Comparison of ENCODE assay signal across 1 cellular context in the genomic region with DNA sequence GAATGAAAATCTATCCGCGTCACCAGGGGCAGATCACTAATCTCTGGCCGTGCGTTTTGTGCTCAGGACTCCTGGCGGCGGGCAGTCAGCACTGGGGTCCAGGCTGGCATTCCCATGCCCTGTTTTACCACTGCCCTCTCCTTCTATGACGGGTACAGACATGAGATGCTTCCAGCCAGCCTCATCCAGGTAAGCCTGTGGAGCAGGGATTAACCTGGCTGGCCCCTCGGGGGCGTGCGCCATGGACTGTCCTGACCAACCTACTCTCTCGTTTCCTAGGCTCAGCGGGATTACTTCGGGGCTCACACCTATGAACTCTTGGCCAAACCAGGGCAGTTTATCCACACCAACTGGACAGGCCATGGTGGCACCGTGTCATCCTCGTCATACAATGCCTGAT.
TF ChIP-seq lines count a peak whose summit lies in the region.

No MANE protein-coding gene starts in this region.

TF ChIP-seq in K562, 482 proteins besides CTCF, POLR2A, EP300 and RAD21:
- TF ChIP-seq KLF13 (tag; IDR thresholded peaks at IDR 0.05; ENCODE audit: borderline replicate concordance, low read depth) (no peak), POLR2G (IDR thresholded peaks at IDR 0.05; ENCODE audit: low read depth, low read length) (0 out of 2 replicates have a peak, but pooled peaks have one; percentile 39), KAT8 (IDR thresholded peaks at IDR 0.05; ENCODE audit: low read depth) (no peak), ZBTB7A (IDR thresholded peaks at IDR 0.05; ENCODE audit: borderline replicate concordance, control insufficient read depth, low read depth, low read length) (no peak), BRF1 (IDR thresholded peaks at IDR 0.05; ENCODE audit: borderline replicate concordance, extremely low read depth, insufficient read length) (no peak), PCBP1 (IDR thresholded peaks at IDR 0.05; ENCODE audit: low read depth, low read length, poor library complexity, severe bottlenecking) (no peak), RBM17 (IDR thresholded peaks at IDR 0.05; ENCODE audit: borderline replicate concordance, low read depth, low read length) (no peak), ZNF561 (CRISPR knock-in tag; conservative IDR thresholded peaks at IDR 0.05) (no peak), RBFOX2 (IDR thresholded peaks at IDR 0.05; ENCODE audit: low read depth, low read length) (peak; percentile 41; the same call in 1 of the 2 replicates), ATF7 (IDR thresholded peaks at IDR 0.05) (no peak)
- TF ChIP-seq, protein P1, sequence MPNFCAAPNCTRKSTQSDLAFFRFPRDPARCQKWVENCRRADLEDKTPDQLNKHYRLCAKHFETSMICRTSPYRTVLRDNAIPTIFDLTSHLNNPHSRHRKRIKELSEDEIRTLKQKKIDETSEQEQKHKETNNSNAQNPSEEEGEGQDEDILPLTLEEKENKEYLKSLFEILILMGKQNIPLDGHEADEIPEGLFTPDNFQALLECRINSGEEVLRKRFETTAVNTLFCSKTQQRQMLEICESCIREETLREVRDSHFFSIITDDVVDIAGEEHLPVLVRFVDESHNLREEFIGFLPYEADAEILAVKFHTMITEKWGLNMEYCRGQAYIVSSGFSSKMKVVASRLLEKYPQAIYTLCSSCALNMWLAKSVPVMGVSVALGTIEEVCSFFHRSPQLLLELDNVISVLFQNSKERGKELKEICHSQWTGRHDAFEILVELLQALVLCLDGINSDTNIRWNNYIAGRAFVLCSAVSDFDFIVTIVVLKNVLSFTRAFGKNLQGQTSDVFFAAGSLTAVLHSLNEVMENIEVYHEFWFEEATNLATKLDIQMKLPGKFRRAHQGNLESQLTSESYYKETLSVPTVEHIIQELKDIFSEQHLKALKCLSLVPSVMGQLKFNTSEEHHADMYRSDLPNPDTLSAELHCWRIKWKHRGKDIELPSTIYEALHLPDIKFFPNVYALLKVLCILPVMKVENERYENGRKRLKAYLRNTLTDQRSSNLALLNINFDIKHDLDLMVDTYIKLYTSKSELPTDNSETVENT (CRISPR knock-in tag; IDR thresholded peaks at IDR 0.05) = no peak
- TF ChIP-seq, protein P2, sequence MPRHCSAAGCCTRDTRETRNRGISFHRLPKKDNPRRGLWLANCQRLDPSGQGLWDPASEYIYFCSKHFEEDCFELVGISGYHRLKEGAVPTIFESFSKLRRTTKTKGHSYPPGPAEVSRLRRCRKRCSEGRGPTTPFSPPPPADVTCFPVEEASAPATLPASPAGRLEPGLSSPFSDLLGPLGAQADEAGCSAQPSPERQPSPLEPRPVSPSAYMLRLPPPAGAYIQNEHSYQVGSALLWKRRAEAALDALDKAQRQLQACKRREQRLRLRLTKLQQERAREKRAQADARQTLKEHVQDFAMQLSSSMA (CRISPR knock-in tag; IDR thresholded peaks at IDR 0.05) = no peak
